Comparison of ENCODE assay signal across 23 cellular contexts in genomic region chr1:201949491-201949890, GRCh38. TPM values are rescaled to one million over a fixed set of nuclear protein-coding genes. Genes with fewer than 3 reads are reported as not detected.
DNase-seq lines count a peak whose midpoint lies in the region; ATAC-seq, FAIRE-seq and TF ChIP-seq lines count a peak whose summit lies in the region.
"Had no signal": no experiment of that assay in that cellular context is flagged by ENCODE, and none has a peak within 500 bp of the region (broad histone marks: within the 10 kb centered on the region; RNA-seq: fewer than 3 reads in every experiment).

No MANE protein-coding gene starts in this region.

- intact Hi-C loops in stomach (cut with DNase I; ENCODE audit: low total_unique reads): loop anchor here (10.0 kb wide), 1 partner anchor 55 kb away; no protein-coding TSS in a partner anchor

- TF ChIP-seq CTCF in gastroesophageal sphincter (IDR thresholded peaks at IDR 0.05) (no peak), stomach (IDR thresholded peaks at IDR 0.05) (no peak)

- TF ChIP-seq POLR2A in gastroesophageal sphincter (IDR thresholded peaks at IDR 0.05) (no peak), stomach (IDR thresholded peaks at IDR 0.05) (no peak), GM12891 (IDR thresholded peaks at IDR 0.05; ENCODE audit: low read depth, low read length) (no peak)

- ATAC-seq in gastroesophageal sphincter: no peak
- ATAC-seq: foreskin keratinocyte, right lobe of liver had no signal

- H3K27ac ChIP-seq in gastroesophageal sphincter (peak overlapping the region in 3 of 4 donors; percentile 25 to 62 (median 40)), stomach (peak overlapping the region in 4 of 5 donors; percentile 7 to 49 (median 34))
- H3K27ac ChIP-seq: foreskin keratinocyte, parathyroid adenoma, right lobe of liver had no signal

- H3K4me1 ChIP-seq in adipocyte (ENCODE audit: control insufficient read depth, insufficient read depth, low read length) (peaks cover 40% of the 10 kb centered on the region), gastroesophageal sphincter (peaks cover 0 to 23% (median 0%) of the 10 kb centered on the region in 3 donors), stomach (peaks cover 5 to 13% (median 9%) of the 10 kb centered on the region in 4 donors)
- H3K4me1 ChIP-seq: breast epithelium, foreskin keratinocyte, parathyroid adenoma, right lobe of liver had no signal

- FAIRE-seq in GM12891 (lab: Jason Lieb, UNC): no peak
- FAIRE-seq: endothelial cell of umbilical vein, kidney had no signal

- H3K4me3 ChIP-seq in adipocyte (ENCODE audit: low read length): no peak overlapping the region
- no peak overlapping the region for H3K4me3 ChIP-seq in gastroesophageal sphincter
- H3K4me3 ChIP-seq in stomach: no peak overlapping the region
- H3K4me3 ChIP-seq: breast epithelium, lung, MG63, right lobe of liver had no signal

- peak overlapping the region; percentile 53 for H3K9ac ChIP-seq in adipocyte (ENCODE audit: low read length)
- H3K9ac ChIP-seq: parathyroid adenoma had no signal

- peak; percentile 47 for DNase-seq in GM04503 (ENCODE audit: low read depth)
- peak; percentile 34 for DNase-seq in adipocyte (ENCODE audit: low read depth)
- DNase-seq in stomach: no peak
- no peak for DNase-seq in GM12891 (ENCODE audit: insufficient read length, low spot score)
- no peak for DNase-seq in medulla oblongata (ENCODE audit: extremely low spot score)
- DNase-seq in activated CD8-positive, alpha-beta memory T cell treated with anti-CD3 and anti-CD28 coated beads, Interleukin-2, amount 50 U/mL, for 4 hours: no peak
- no peak for DNase-seq in middle frontal gyrus (ENCODE audit: extremely low spot score, low spot score)
- DNase-seq: activated CD4-positive, alpha-beta memory T cell treated with anti-CD3 and anti-CD28 coated beads for 36 hours; activated CD4-positive, CD25-positive, alpha-beta regulatory T cell; activated gamma-delta T cell; foreskin keratinocyte; kidney; MG63; NCI-H1436 treated with DMSO at 0.1 percent for 48 hours; NCI-H524 treated with DMSO at 0.1 percent for 48 hours; right lobe of liver; stimulated activated CD8-positive, alpha-beta memory T cell treated with anti-CD3 and anti-CD28 coated beads, Interleukin-4, amount 100 ng/mL, for 48 hours had no signal

- H3K9me3 ChIP-seq in adipocyte (ENCODE audit: control insufficient read depth, low read length) (no peaks in the 10 kb centered on the region), gastroesophageal sphincter (no peaks in the 10 kb centered on the region), stomach (no peaks in the 10 kb centered on the region)
- H3K9me3 ChIP-seq: breast epithelium, MG63, right lobe of liver had no signal

- H3K36me3 ChIP-seq in adipocyte (ENCODE audit: control insufficient read depth, insufficient read depth, low read length, severe bottlenecking) (no peaks in the 10 kb centered on the region), gastroesophageal sphincter (no peaks in the 10 kb centered on the region), stomach (peaks cover 0 to under 1% (median 0%) of the 10 kb centered on the region in 4 donors)
- H3K36me3 ChIP-seq: breast epithelium, MG63, right lobe of liver had no signal

- no peak for TF ChIP-seq EP300 in gastroesophageal sphincter (IDR thresholded peaks at IDR 0.05)
- TF ChIP-seq EP300 in stomach (IDR thresholded peaks at IDR 0.05): no peak

- H3K27me3 ChIP-seq in adipocyte (replicated peaks; ENCODE audit: control insufficient read depth, insufficient read depth, low read length) (no peaks in the 10 kb centered on the region), gastroesophageal sphincter (no peaks in the 10 kb centered on the region), stomach (peaks cover 0 to 32% (median 28%) of the 10 kb centered on the region in 3 donors)
- H3K27me3 ChIP-seq: breast epithelium, right lobe of liver had no signal

TF ChIP-seq in GM12891, 5 proteins besides CTCF, POLR2A, EP300 and RAD21:
- TF ChIP-seq PAX5 (IDR thresholded peaks at IDR 0.05; ENCODE audit: insufficient read depth, low read length, severe bottlenecking): no peak
- no peak for TF ChIP-seq POU2F2 (IDR thresholded peaks at IDR 0.05; ENCODE audit: low read depth, low read length)
- TF ChIP-seq POLR2AphosphoS5 (IDR thresholded peaks at IDR 0.05; ENCODE audit: low read depth, low read length): no peak
- no peak for TF ChIP-seq SPI1 (IDR thresholded peaks at IDR 0.05; ENCODE audit: low read depth, low read length)
- TF ChIP-seq TAF1 (IDR thresholded peaks at IDR 0.05; ENCODE audit: low read depth, low read length): no peak

RNA-seq across cellular contexts. Expression of gene LMOD1, which starts 3.1 kb away (rescaled TPM):
- total RNA-seq in gastroesophageal sphincter (1,000 to 10,000 TPM; 1,267 to 1,570 (median 1,475) TPM), stomach (100 to 1,000 TPM in 3 of 5 donors, 10 to 100 TPM in 2; 27.5 to 420 (median 102) TPM)
- 100 to 1,000 TPM in 1 of 3 donors, 10 to 100 TPM in 2; 19.6 to 117 (median 22.9) TPM for polyA plus RNA-seq in stomach
- polyA plus RNA-seq in GM12891 (2012; ENCODE audit: low read depth, missing spikeins): not detected
- total RNA-seq: activated CD4-positive, alpha-beta memory T cell treated with anti-CD3 and anti-CD28 coated beads for 36 hours; dermis microvascular lymphatic vessel endothelial cell; foreskin keratinocyte had no signal
- polyA plus RNA-seq: foreskin keratinocyte had no signal

RNA-seq across cellular contexts. Expression of gene TIMM17A, which starts 5.8 kb away (rescaled TPM):
- 10 to 100 TPM; 37.8 to 40.9 (median 38.5) TPM for total RNA-seq in gastroesophageal sphincter
- 10 to 100 TPM in 2 of 5 donors, 1 to 10 TPM in 3; 3.2 to 47.0 (median 7.1) TPM for total RNA-seq in stomach
- 10 to 100 TPM; 26.1 to 48.8 (median 37.4) TPM for polyA plus RNA-seq in stomach
- 47.5 TPM for polyA plus RNA-seq in GM12891 (2012; ENCODE audit: low read depth, missing spikeins)

RNA-seq across cellular contexts. Expression of gene RNPEP, which starts 33.0 kb away (rescaled TPM):
- total RNA-seq in gastroesophageal sphincter (10 to 100 TPM; 23.0 to 40.0 (median 34.7) TPM), stomach (100 to 1,000 TPM in 3 of 5 donors, 10 to 100 TPM in 2; 23.3 to 900 (median 102) TPM)
- 10 to 100 TPM; 31.6 to 38.6 (median 37.6) TPM for polyA plus RNA-seq in stomach
- 28.5 TPM for polyA plus RNA-seq in GM12891 (2012; ENCODE audit: low read depth, missing spikeins)

Comparison
In these comparisons a context has a peak if more than half of its experiments do, and no peak if none do; other contexts are left out.
1. DNase-seq: peak in GM04503 (single experiment) and adipocyte (single experiment); none in stomach (single experiment), GM12891 (single experiment), medulla oblongata (single experiment), activated CD8-positive, alpha-beta memory T cell treated with anti-CD3 and anti-CD28 coated beads, Interleukin-2, amount 50 U/mL, for 4 hours (single experiment) and middle frontal gyrus (single experiment).